8 cellular contexts compared by ENCODE assay signal in genomic region chr5:139655727-139656271, GRCh38. TPM values are rescaled to one million over a fixed set of nuclear protein-coding genes. Genes with fewer than 3 reads are reported as not detected.
DNase-seq lines count a peak whose midpoint lies in the region; ATAC-seq and TF ChIP-seq lines count a peak whose summit lies in the region.

No MANE protein-coding gene starts in this region.

- ATAC-seq in body of pancreas (peak; percentile 16), HG02588 (IDR thresholded peaks at IDR 0.05; ENCODE audit: unreplicated experiment) (no peak), GM21619 (IDR thresholded peaks at IDR 0.05; ENCODE audit: unreplicated experiment) (no peak), HG02642 (IDR thresholded peaks at IDR 0.05; ENCODE audit: poor library complexity, unreplicated experiment) (no peak)
- ATAC-seq in activated CD8-positive, alpha-beta T cell treated with anti-CD3 and anti-CD28 coated beads, Interleukin-2, amount 10 ng/mL, durations not matched to agents 7 days and 5 days, result no peak

- POLR2A ChIA-PET in activated CD8-positive, alpha-beta T cell treated with anti-CD3 and anti-CD28 coated beads, Interleukin-2, amount 10 ng/mL, durations not matched to agents 7 days and 5 days (lab: Charles Lee), result no interaction called here

- H3K4me1 ChIP-seq in body of pancreas, result peaks cover 94% of the 10 kb centered on the region

- no peaks in the 10 kb centered on the region for H3K36me3 ChIP-seq in body of pancreas (replicated peaks in 1 of 2; ENCODE audit: insufficient read depth in 1 of 2, low read depth in 2 of 2)

- no peak for TF ChIP-seq CTCF in body of pancreas (IDR thresholded peaks at IDR 0.05)

- H3K27me3 Mint-ChIP-seq in activated CD8-positive, alpha-beta T cell treated with anti-CD3 and anti-CD28 coated beads, Interleukin-2, amount 10 ng/mL, durations not matched to agents 7 days and 5 days (ENCODE audit: low read depth), result peaks cover 22% of the 10 kb centered on the region

- no peak overlapping the region for H3K4me3 Mint-ChIP-seq in activated CD8-positive, alpha-beta T cell treated with anti-CD3 and anti-CD28 coated beads, Interleukin-2, amount 10 ng/mL, durations not matched to agents 7 days and 5 days

- H3K27me3 ChIP-seq in body of pancreas, result no peaks in the 10 kb centered on the region

- H3K9me3 ChIP-seq in body of pancreas, result no peaks in the 10 kb centered on the region

- no peaks in the 10 kb centered on the region for H3K36me3 Mint-ChIP-seq in activated CD8-positive, alpha-beta T cell treated with anti-CD3 and anti-CD28 coated beads, Interleukin-2, amount 10 ng/mL, durations not matched to agents 7 days and 5 days (ENCODE audit: low read depth)

- DNase-seq in ELF-1 (ENCODE audit: low read depth, low spot score) (peak; percentile 76), body of pancreas (peak in 3 of 4 donors; percentile 63 to 73 (median 71)), left kidney (ENCODE audit: low read depth, low spot score) (peak; percentile 73)
- no peak for DNase-seq in activated CD8-positive, alpha-beta T cell treated with anti-CD3 and anti-CD28 coated beads, Interleukin-2, amount 10 ng/mL, durations not matched to agents 7 days and 5 days

- no peak overlapping the region for H3K27ac Mint-ChIP-seq in activated CD8-positive, alpha-beta T cell treated with anti-CD3 and anti-CD28 coated beads, Interleukin-2, amount 10 ng/mL, durations not matched to agents 7 days and 5 days

- H3K4me1 Mint-ChIP-seq in activated CD8-positive, alpha-beta T cell treated with anti-CD3 and anti-CD28 coated beads, Interleukin-2, amount 10 ng/mL, durations not matched to agents 7 days and 5 days (ENCODE audit: low read depth), result peaks cover 50% of the 10 kb centered on the region

- peak overlapping the region; percentile 70 to 98 (median 96) for H3K27ac ChIP-seq in body of pancreas
- peak overlapping the region in 20 of 21 experiments; percentile 11 to 89 (median 71) for H3K27ac ChIP-seq in skin epidermis

- 13% methylated on average over 11 to 18 of the region's 18 CpGs for WGBS in body of pancreas, 2 donors

- intact Hi-C loops in body of pancreas (cut with DNase I), result no loop called here

- H3K4me3 ChIP-seq in body of pancreas, result no peak overlapping the region
- H3K4me3 ChIP-seq in skin epidermis, result no peak overlapping the region

- peak in 2 of 3 donors; percentile 27 to 35 for TF ChIP-seq POLR2A in body of pancreas (IDR thresholded peaks at IDR 0.05)

- CTCF ChIA-PET in activated CD8-positive, alpha-beta T cell treated with anti-CD3 and anti-CD28 coated beads, Interleukin-2, amount 10 ng/mL, durations not matched to agents 7 days and 5 days (lab: Charles Lee), result interaction anchor here (8.8 kb wide), 1 partner anchor 21 kb away, joined by 100 read pairs; no protein-coding TSS in a partner anchor

- no peaks in the 10 kb centered on the region for H3K9me3 Mint-ChIP-seq in activated CD8-positive, alpha-beta T cell treated with anti-CD3 and anti-CD28 coated beads, Interleukin-2, amount 10 ng/mL, durations not matched to agents 7 days and 5 days (ENCODE audit: insufficient read depth)

RNA-seq across cellular contexts. Expression of gene CXXC5, which starts 7.7 kb away (rescaled TPM):
- 10 to 100 TPM; 86.6 to 87.7 TPM for total RNA-seq in body of pancreas
- 1 to 10 TPM; 1.2 to 2.0 TPM for total RNA-seq in activated CD8-positive, alpha-beta T cell treated with anti-CD3 and anti-CD28 coated beads, Interleukin-2, amount 10 ng/mL, durations not matched to agents 7 days and 5 days

Comparison
In these comparisons a context has a peak if more than half of its experiments do, and no peak if none do; other contexts are left out.
1. RNA of gene CXXC5, which starts 7.7 kb away (total RNA-seq): 86.6 to 87.7 TPM in body of pancreas; 1.2 to 2.0 TPM in activated CD8-positive, alpha-beta T cell treated with anti-CD3 and anti-CD28 coated beads, Interleukin-2, amount 10 ng/mL, durations not matched to agents 7 days and 5 days; every median in the first group is over 10 times any median in the second.